19 cellular contexts compared by ENCODE assay signal in the genomic region with DNA sequence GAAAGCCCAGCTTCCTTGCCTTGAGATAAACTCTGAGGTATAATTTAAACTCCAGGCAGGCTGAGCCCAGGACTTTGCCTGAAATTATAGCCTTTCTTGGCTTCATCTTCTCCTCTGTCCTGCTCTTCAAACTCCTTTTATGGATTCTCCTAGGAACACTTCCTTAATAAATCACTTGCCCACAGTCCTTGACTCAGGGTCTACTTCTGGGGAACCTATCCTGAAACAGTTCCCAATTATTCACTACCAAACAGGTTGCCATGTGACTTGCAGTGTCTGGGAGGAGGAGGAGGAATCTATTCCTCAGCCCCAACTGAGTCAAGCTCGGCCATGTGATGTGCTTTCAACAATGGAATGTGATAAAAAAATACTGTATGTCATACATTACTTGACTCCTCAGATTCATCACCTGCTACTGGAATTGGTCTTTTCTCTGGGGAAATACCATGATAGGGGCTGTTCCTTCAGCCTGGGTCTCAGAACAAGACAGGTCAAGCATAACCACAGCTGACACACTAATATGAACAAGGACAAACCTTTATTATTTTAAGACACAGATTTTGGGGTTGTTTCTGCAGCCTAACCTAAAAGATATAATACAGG. TPM values are rescaled to one million over a fixed set of nuclear protein-coding genes. Genes with fewer than 3 reads are reported as not detected.
DNase-seq lines count a peak whose midpoint lies in the region; ATAC-seq and TF ChIP-seq lines count a peak whose summit lies in the region.
"Had no signal": no experiment of that assay in that cellular context is flagged by ENCODE, and none has a peak within 500 bp of the region (broad histone marks: within the 10 kb centered on the region; RNA-seq: fewer than 3 reads in every experiment).

No MANE protein-coding gene starts in this region.

- no peak for ATAC-seq in HG02981 (IDR thresholded peaks at IDR 0.05; ENCODE audit: unreplicated experiment)
- ATAC-seq: effector memory CD8-positive, alpha-beta T cell; heart right ventricle; left ventricle myocardium superior had no signal

- H3K4me3 ChIP-seq in breast epithelium: no peak overlapping the region
- H3K4me3 ChIP-seq in adipocyte (ENCODE audit: low read length): no peak overlapping the region
- H3K4me3 ChIP-seq in transverse colon: no peak overlapping the region
- H3K4me3 ChIP-seq in WERI-Rb-1 (ENCODE audit: low read depth, low read length): no peak overlapping the region
- H3K4me3 ChIP-seq: heart right ventricle, smooth muscle cell had no signal

- TF ChIP-seq POLR2A in breast epithelium (IDR thresholded peaks at IDR 0.05) (no peak), transverse colon (IDR thresholded peaks at IDR 0.05) (no peak)

- BruUV-seq in MCF 10A (replicated peaks; lab: Mats Ljungman, UMichigan): no TSS peak

- H3K4me1 Mint-ChIP-seq in MCF 10A (ENCODE audit: insufficient read depth, unreplicated experiment): peaks cover 23% of the 10 kb centered on the region
- H3K4me1 Mint-ChIP-seq: neural crest cell had no signal

- no peak overlapping the region for H3K9ac ChIP-seq in adipocyte (ENCODE audit: low read length)

- TF ChIP-seq CTCF in MCF 10A (IDR thresholded peaks at IDR 0.05; ENCODE audit: unreplicated experiment) (no peak), breast epithelium (IDR thresholded peaks at IDR 0.05) (no peak), transverse colon (IDR thresholded peaks at IDR 0.05) (no peak), WERI-Rb-1 (IDR thresholded peaks at IDR 0.05; ENCODE audit: low read depth, low read length) (no peak)

- 27% methylated on average over 1 of the region's 1 CpG; no CpG with 5 or more reads in 1 of the 2 donors for WGBS in transverse colon (ENCODE audit: low coverage in 1 of 2), 2 donors

- H3K4me1 ChIP-seq in breast epithelium (no peaks in the 10 kb centered on the region), adipocyte (ENCODE audit: control insufficient read depth, insufficient read depth, low read length) (peaks cover 34% of the 10 kb centered on the region), transverse colon (peaks cover 0 to 27% (median 9%) of the 10 kb centered on the region in 4 donors)

- H3K36me3 Mint-ChIP-seq in MCF 10A (ENCODE audit: insufficient read depth, unreplicated experiment): no peaks in the 10 kb centered on the region
- H3K36me3 Mint-ChIP-seq: brain had no signal

- in situ Hi-C loops in transverse colon (cut with MboI; ENCODE audit: low pct_ligation_motif_present in 1 of 4, low pct_unique_long_range_greater_than_20kb in 1 of 4, low sequenced_read_pairs in 3 of 4): no loop called here

- CTCF ChIA-PET in MCF 10A (lab: Yijun Ruan, JAX): interaction anchor here (0.8 to 1.2 kb wide), 2 partner anchors 23 to 35 kb away, joined by 3 to 4 read pairs; no protein-coding TSS in a partner anchor

- DNase-seq in MCF 10A (ENCODE audit: unreplicated experiment) (no peak), breast epithelium (ENCODE audit: low spot score in 2 of 2) (no peak), adipocyte (ENCODE audit: low read depth) (peak; percentile 45), glomerular visceral epithelial cell (ENCODE audit: extremely low spot score) (peak; percentile 90), transverse colon (no peak), WERI-Rb-1 (no peak), SHP77 treated with DMSO at 0.1 percent for 48 hours (lab: John Stamatoyannopoulos, UW) (no peak)
- DNase-seq: 8988T; activated CD4-positive, alpha-beta memory T cell treated with anti-CD3 and anti-CD28 coated beads, Interleukin-2, amount 10 ng/mL, durations not matched to agents 7 days and 5 days; Calu3; effector memory CD8-positive, alpha-beta T cell; heart right ventricle; left ventricle myocardium superior; NCI-H1930; T-helper 9 cell had no signal

- POLR2A ChIA-PET in MCF 10A (lab: Yijun Ruan, JAX): interaction anchor here (2.0 to 3.1 kb wide), 3 partner anchors 9 to 20 kb away, joined by 6 to 23 read pairs (median 8); a partner anchor contains a TSS

- no peaks in the 10 kb centered on the region for H3K9me3 ChIP-seq in breast epithelium
- H3K9me3 ChIP-seq in adipocyte (ENCODE audit: control insufficient read depth, low read length): no peaks in the 10 kb centered on the region
- no peaks in the 10 kb centered on the region for H3K9me3 ChIP-seq in transverse colon
- H3K9me3 ChIP-seq in WERI-Rb-1 (ENCODE audit: severe bottlenecking): no peaks in the 10 kb centered on the region
- H3K9me3 ChIP-seq: heart right ventricle had no signal

- intact Hi-C loops in MCF 10A (cut with micrococcal nuclease) (no loop called here), breast epithelium (cut with DNase I; ENCODE audit: low total_unique reads) (no loop called here), transverse colon (cut with DNase I; ENCODE audit: low total_unique reads) (no loop called here)

- H3K27me3 ChIP-seq in breast epithelium (no peaks in the 10 kb centered on the region), adipocyte (replicated peaks; ENCODE audit: control insufficient read depth, insufficient read depth, low read length) (peaks cover 17% of the 10 kb centered on the region), transverse colon (no peaks in the 10 kb centered on the region), WERI-Rb-1 (ENCODE audit: insufficient read depth, low read depth, severe bottlenecking) (peaks cover 3% of the 10 kb centered on the region)

- H3K4me3 Mint-ChIP-seq in MCF 10A (ENCODE audit: unreplicated experiment): no peak overlapping the region
- H3K4me3 Mint-ChIP-seq: activated CD4-positive, alpha-beta memory T cell treated with anti-CD3 and anti-CD28 coated beads, Interleukin-2, amount 10 ng/mL, durations not matched to agents 7 days and 5 days; effector memory CD8-positive, alpha-beta T cell; neural crest cell had no signal

- H3K27ac Mint-ChIP-seq in MCF 10A (ENCODE audit: low read depth, unreplicated experiment): peak overlapping the region; percentile 30
- H3K27ac Mint-ChIP-seq: activated CD4-positive, alpha-beta memory T cell treated with anti-CD3 and anti-CD28 coated beads, Interleukin-2, amount 10 ng/mL, durations not matched to agents 7 days and 5 days; effector memory CD8-positive, alpha-beta T cell had no signal

- peaks cover 12% of the 10 kb centered on the region for H3K27me3 Mint-ChIP-seq in MCF 10A (ENCODE audit: insufficient read depth, unreplicated experiment)

- H3K9me3 Mint-ChIP-seq in MCF 10A (ENCODE audit: unreplicated experiment): no peaks in the 10 kb centered on the region
- H3K9me3 Mint-ChIP-seq: activated CD4-positive, alpha-beta memory T cell treated with anti-CD3 and anti-CD28 coated beads, Interleukin-2, amount 10 ng/mL, durations not matched to agents 7 days and 5 days; effector memory CD8-positive, alpha-beta T cell; neural crest cell had no signal

- no peak for TF ChIP-seq EP300 in transverse colon (IDR thresholded peaks at IDR 0.05; ENCODE audit: low read depth)

- H3K27ac ChIP-seq in breast epithelium (no peak overlapping the region), transverse colon (peak overlapping the region in 3 of 4 donors; percentile 33 to 66 (median 42)), WERI-Rb-1 (no peak overlapping the region)
- H3K27ac ChIP-seq: heart right ventricle had no signal

- H3K36me3 ChIP-seq in breast epithelium (no peaks in the 10 kb centered on the region), adipocyte (ENCODE audit: control insufficient read depth, insufficient read depth, low read length, severe bottlenecking) (no peaks in the 10 kb centered on the region), transverse colon (no peaks in the 10 kb centered on the region), WERI-Rb-1 (no peaks in the 10 kb centered on the region)
- H3K36me3 ChIP-seq: heart right ventricle had no signal

RNA-seq across cellular contexts. Expression of a gene that starts 20.5 kb away (rescaled TPM):
- total RNA-seq in MCF 10A (2022) (407 and 489 TPM in 2 replicates), breast epithelium (100 to 1,000 TPM; 125 to 144 (median 143) TPM), transverse colon (100 to 1,000 TPM in 3 of 4 donors, 10 to 100 TPM in 1; 34.6 to 613 (median 264) TPM)

RNA-seq across cellular contexts. Expression of a gene that starts 39.6 kb away (rescaled TPM):
- total RNA-seq in MCF 10A (2022): 0.09 TPM in 1 of 2 replicates, not detected in the other
- 1 to 10 TPM in 1 of 3 donors, under 1 TPM in 2; under 0.01 to 1.9 (median 0.29) TPM for total RNA-seq in breast epithelium
- total RNA-seq in transverse colon: 1 to 10 TPM in 1 of 4 donors, under 1 TPM in 3; 0.14 to 1.1 (median 0.46) TPM
- total RNA-seq: Calu3, neural crest cell, smooth muscle cell had no signal

Comparison
In these comparisons a context has a peak if more than half of its experiments do, and no peak if none do; other contexts are left out.
1. DNase-seq: peak in adipocyte (single experiment) and glomerular visceral epithelial cell (single experiment); none in MCF 10A (single experiment), breast epithelium (0 of 2), transverse colon (single experiment), WERI-Rb-1 (single experiment) and SHP77 treated with DMSO at 0.1 percent for 48 hours (single experiment).
2. H3K27ac ChIP-seq: peak in transverse colon (3 of 4); none in breast epithelium (0 of 2) and WERI-Rb-1 (single experiment).